ENCODE assay signal across 9 cellular contexts in genomic region chr9:126411225-126411947, GRCh38.
DNase-seq lines count a peak whose midpoint lies in the region; ATAC-seq and TF ChIP-seq lines count a peak whose summit lies in the region.
"Had no signal": no experiment of that assay in that cellular context is flagged by ENCODE, and none has a peak within 500 bp of the region (broad histone marks: within the 10 kb centered on the region; RNA-seq: fewer than 3 reads in every experiment).

No MANE protein-coding gene starts in this region.

- H3K27me3 Mint-ChIP-seq in naive B cell, result no peaks in the 10 kb centered on the region
- H3K27me3 Mint-ChIP-seq in endothelial cell (ENCODE audit: unreplicated experiment), result no peaks in the 10 kb centered on the region

- no peak overlapping the region for H2AFZ ChIP-seq in SK-N-SH (ENCODE audit: low read depth)

- peak; percentile 61 for DNase-seq in NCI-H2196 (lab: John Stamatoyannopoulos, UW; ENCODE audit: unreplicated experiment)
- no peak for DNase-seq in NCI-H2196 treated with DMSO at 0.1 percent for 48 hours (lab: John Stamatoyannopoulos, UW; ENCODE audit: unreplicated experiment)
- no peak for DNase-seq in Peyer's patch
- DNase-seq in naive B cell, result peak; percentile 74
- no peak for DNase-seq in SK-N-SH
- no peak for DNase-seq in endothelial cell (ENCODE audit: low spot score)
- DNase-seq in gastrocnemius medialis, result no peak

- no peaks in the 10 kb centered on the region for H4K20me1 ChIP-seq in SK-N-SH (ENCODE audit: insufficient read depth)

- whole genome bisulfite sequencing in SK-N-SH (ENCODE audit: low lambda C conversion rate), result 94% methylated on average over 12 of the region's 12 CpGs

- H3K79me2 ChIP-seq in SK-N-SH (ENCODE audit: insufficient read depth), result no peaks in the 10 kb centered on the region

- H3K9me2 ChIP-seq in SK-N-SH, result no peaks in the 10 kb centered on the region

- TF ChIP-seq EP300 in SK-N-SH (IDR thresholded peaks at IDR 0.05; ENCODE audit: borderline replicate concordance in 1 of 2, low read depth in 1 of 2, low read length in 1 of 2), result no peak

- H3K9me3 ChIP-seq in Peyer's patch (no peaks in the 10 kb centered on the region), SK-N-SH (no peaks in the 10 kb centered on the region), gastrocnemius medialis (no peaks in the 10 kb centered on the region)
- H3K9me3 ChIP-seq: SJSA1 had no signal

- ATAC-seq in HG02588 (IDR thresholded peaks at IDR 0.05; ENCODE audit: unreplicated experiment) (peak; percentile 69), naive B cell (ENCODE audit: low read depth in 2 of 2) (peak; percentile 89 to 91), gastrocnemius medialis (no peak)

- H3K4me1 ChIP-seq in Peyer's patch, result peaks cover 0 to 12% (median 0%) of the 10 kb centered on the region in 4 donors
- H3K4me1 ChIP-seq in SK-N-SH (ENCODE audit: control insufficient read depth in 1 of 2, insufficient read depth in 2 of 2, low read depth in 1 of 2, low read length in 1 of 2), result peaks cover 0 to 6% of the 10 kb centered on the region in 2 experiments; a peak in 1 of 4 replicates
- H3K4me1 ChIP-seq in gastrocnemius medialis, result no peaks in the 10 kb centered on the region
- H3K4me1 ChIP-seq: SJSA1 had no signal

- H3K27ac Mint-ChIP-seq in naive B cell (peak overlapping the region; percentile 33 to 97 (median 92)), endothelial cell (ENCODE audit: unreplicated experiment) (no peak overlapping the region)

- H3K4me1 Mint-ChIP-seq in naive B cell (peaks cover 26 to 48% (median 39%) of the 10 kb centered on the region in 3 donors), endothelial cell (ENCODE audit: unreplicated experiment) (peaks cover 5% of the 10 kb centered on the region)

- TF ChIP-seq POLR2A in Peyer's patch (IDR thresholded peaks at IDR 0.05) (no peak), gastrocnemius medialis (IDR thresholded peaks at IDR 0.05) (no peak)

- H3K27me3 ChIP-seq in Peyer's patch (no peaks in the 10 kb centered on the region), SK-N-SH (ENCODE audit: insufficient read depth) (no peaks in the 10 kb centered on the region), gastrocnemius medialis (no peaks in the 10 kb centered on the region)
- H3K27me3 ChIP-seq: SJSA1 had no signal

- no peak overlapping the region for H3K4me2 ChIP-seq in SK-N-SH

- H3K27ac ChIP-seq in Peyer's patch, result peak overlapping the region; percentile 4 to 66 (median 56)
- no peak overlapping the region for H3K27ac ChIP-seq in SK-N-SH (ENCODE audit: low read depth in 2 of 2, low read length in 1 of 2)
- no peak overlapping the region for H3K27ac ChIP-seq in gastrocnemius medialis
- H3K27ac ChIP-seq: SJSA1 had no signal

- POLR2A ChIA-PET in SK-N-SH (lab: Yijun Ruan, JAX), result no interaction called here

- H3F3A ChIP-seq in SK-N-SH (replicated peaks; ENCODE audit: insufficient read depth), result no peaks in the 10 kb centered on the region

- H3K9ac ChIP-seq in SK-N-SH, result no peak overlapping the region

- CTCF ChIA-PET in SK-N-SH (lab: Yijun Ruan, JAX), result interaction anchor here (1.5 to 1.7 kb wide), 2 partner anchors 13 to 80 kb away, joined by 4 to 7 read pairs; no protein-coding TSS in a partner anchor

- H3K9me3 Mint-ChIP-seq in naive B cell, result peaks cover 0 to 2% (median 0%) of the 10 kb centered on the region in 7 donors
- no peaks in the 10 kb centered on the region for H3K9me3 Mint-ChIP-seq in endothelial cell (ENCODE audit: unreplicated experiment)

- TF ChIP-seq CTCF in Peyer's patch (IDR thresholded peaks at IDR 0.05) (no peak), SK-N-SH (IDR thresholded peaks at IDR 0.05) (no peak), endothelial cell (IDR thresholded peaks at IDR 0.05; ENCODE audit: unreplicated experiment) (no peak), gastrocnemius medialis (IDR thresholded peaks at IDR 0.05 in 4 of 5, conservative IDR thresholded peaks at IDR 0.05 in 1 of 5) (no peak)

- in situ Hi-C loops in gastrocnemius medialis (cut with MboI; ENCODE audit: low sequenced_read_pairs in 4 of 4), result no loop called here

- intact Hi-C loops in gastrocnemius medialis (cut with DNase I; ENCODE audit: low total_unique reads), result no loop called here

- TF ChIP-seq RAD21 in SK-N-SH (IDR thresholded peaks at IDR 0.05; ENCODE audit: low read length), result no peak

- peaks cover 0 to 3% (median 0%) of the 10 kb centered on the region in 3 donors for H3K36me3 ChIP-seq in Peyer's patch
- peaks cover 0 to 7% of the 10 kb centered on the region in 2 experiments for H3K36me3 ChIP-seq in SK-N-SH (replicated peaks in 1 of 2; ENCODE audit: control insufficient read depth in 1 of 2, insufficient read depth in 2 of 2, low read length in 1 of 2)
- peaks cover 0 to 15% of the 10 kb centered on the region in 2 donors for H3K36me3 ChIP-seq in gastrocnemius medialis
- H3K36me3 ChIP-seq: SJSA1 had no signal

- H3K36me3 Mint-ChIP-seq in naive B cell, result no peaks in the 10 kb centered on the region
- peaks cover 4% of the 10 kb centered on the region for H3K36me3 Mint-ChIP-seq in endothelial cell (ENCODE audit: low read depth, unreplicated experiment)

- peak overlapping the region; percentile 72 to 94 (median 88) for H3K4me3 Mint-ChIP-seq in naive B cell
- H3K4me3 Mint-ChIP-seq in endothelial cell (ENCODE audit: unreplicated experiment), result no peak overlapping the region

- H3K4me3 ChIP-seq in Peyer's patch (peak overlapping the region in 1 of 4 donors; percentile 21), SK-N-SH (ENCODE audit: low read depth in 2 of 2, low read length in 1 of 2) (no peak overlapping the region), gastrocnemius medialis (no peak overlapping the region)
- H3K4me3 ChIP-seq: SJSA1 had no signal

TF ChIP-seq in SK-N-SH, 30 proteins besides CTCF, POLR2A, EP300 and RAD21:
- TF ChIP-seq MXI1 (IDR thresholded peaks at IDR 0.05; ENCODE audit: low read depth, low read length), result no peak
- TF ChIP-seq SMC3 (IDR thresholded peaks at IDR 0.05; ENCODE audit: low read depth, low read length), result no peak

Comparison
In these comparisons a context has a peak if more than half of its experiments do, and no peak if none do; other contexts are left out.
1. DNase-seq: peak in NCI-H2196 (single experiment) and naive B cell (single experiment); none in NCI-H2196 treated with DMSO at 0.1 percent for 48 hours (single experiment), Peyer's patch (0 of 3), SK-N-SH (single experiment), endothelial cell (single experiment) and gastrocnemius medialis (0 of 2).
2. ATAC-seq: peak in HG02588 (single experiment) and naive B cell (2 of 2); none in gastrocnemius medialis (0 of 2).
3. H3K27ac ChIP-seq: peak in Peyer's patch (4 of 4); none in SK-N-SH (0 of 2) and gastrocnemius medialis (0 of 4).